ENCODE assay signal across 7 cellular contexts in genomic region chr2:39120521-39120770, GRCh38. TPM values are rescaled to one million over a fixed set of nuclear protein-coding genes. Genes with fewer than 3 reads are reported as not detected.
DNase-seq lines count a peak whose midpoint lies in the region; ATAC-seq and TF ChIP-seq lines count a peak whose summit lies in the region.

No MANE protein-coding gene starts in this region.

- peak overlapping the region in 1 of 2 donors; percentile 74 for H3K9ac ChIP-seq in duodenal mucosa (ENCODE audit: low read depth in 1 of 2, low read length in 2 of 2)

- no peaks in the 10 kb centered on the region for H3K27me3 Mint-ChIP-seq in CD14-positive monocyte (ENCODE audit: low read depth in 3 of 3)

- peak overlapping the region in 1 of 7 donors; percentile 89 for H3K27ac Mint-ChIP-seq in CD14-positive monocyte

- peaks cover 37 to 45% of the 10 kb centered on the region in 2 donors for H3K4me1 ChIP-seq in duodenal mucosa (ENCODE audit: control insufficient read depth in 1 of 2, insufficient read depth in 2 of 2, low read length in 2 of 2)

- TF ChIP-seq CTCF in retinal pigment epithelial cell (conservative IDR thresholded peaks at IDR 0.05; ENCODE audit: low read depth, low read length) (no peak), CD14-positive monocyte (IDR thresholded peaks at IDR 0.05) (no peak)

- intact Hi-C loops in CD14-positive monocyte (cut with micrococcal nuclease) = loop anchor here in 1 of 2 donors (2.0 to 10.0 kb wide), 2 partner anchors 106 to 374 kb away; no protein-coding TSS in a partner anchor

- H3K9me3 Mint-ChIP-seq in CD14-positive monocyte = peaks cover 0 to 3% (median 0%) of the 10 kb centered on the region in 7 donors

- ATAC-seq in GM19468 (IDR thresholded peaks at IDR 0.05; ENCODE audit: extremely low read depth, unreplicated experiment) (peak; percentile 0), HG03469 (IDR thresholded peaks at IDR 0.05; ENCODE audit: unreplicated experiment) (peak; percentile 19)

- no peak for DNase-seq in retinal pigment epithelial cell (ENCODE audit: low read depth)
- DNase-seq in CD14-positive monocyte (ENCODE audit: low spot score) = no peak
- no peak for DNase-seq in stimulated activated naive CD4-positive, alpha-beta T cell treated with Interleukin-2 at 50 U/mL for 16 hours (lab: John Stamatoyannopoulos, UW)
- DNase-seq in GM03348 (ENCODE audit: low spot score) = no peak

- peaks cover 10 to 13% of the 10 kb centered on the region in 2 donors for H3K36me3 Mint-ChIP-seq in CD14-positive monocyte

- H3K4me3 Mint-ChIP-seq in CD14-positive monocyte = no peak overlapping the region

- H3K36me3 ChIP-seq in duodenal mucosa (ENCODE audit: control insufficient read depth in 1 of 2, insufficient read depth in 2 of 2, low read length in 2 of 2) = peaks cover 0 to 13% of the 10 kb centered on the region in 2 donors

- H3K27me3 ChIP-seq in duodenal mucosa (ENCODE audit: control insufficient read depth in 1 of 2, insufficient read depth in 2 of 2, low read length in 2 of 2) = no peaks in the 10 kb centered on the region

- H3K4me1 Mint-ChIP-seq in CD14-positive monocyte = peaks cover 51% of the 10 kb centered on the region

- no peaks in the 10 kb centered on the region for H3K9me3 ChIP-seq in duodenal mucosa (ENCODE audit: control insufficient read depth in 1 of 2, low read length in 2 of 2)

- peak overlapping the region; percentile 92 to 94 for H3K4me3 ChIP-seq in duodenal mucosa (ENCODE audit: low read depth in 1 of 2, low read length in 2 of 2)
- peak overlapping the region; percentile 63 for H3K4me3 ChIP-seq in retinal pigment epithelial cell (ENCODE audit: low read length)

- peak overlapping the region; percentile 94 for H3K27ac ChIP-seq in duodenal mucosa (ENCODE audit: low read depth, low read length)

RNA-seq across cellular contexts. Expression of gene SOS1, which starts 0.4 kb away (rescaled TPM):
- polyA plus RNA-seq in CD14-positive monocyte = 1 to 10 TPM; 5.3 to 7.7 TPM
